In genomic region chr13:77583551-77583950, GRCh38 we compare ENCODE assay signal across 21 cellular contexts. TPM values are rescaled to one million over a fixed set of nuclear protein-coding genes. Genes with fewer than 3 reads are reported as not detected.
A peak's percentile ranks its signal among the peaks of the same experiment; 100 is the strongest.
DNase-seq lines count a peak whose midpoint lies in the region; ATAC-seq and TF ChIP-seq lines count a peak whose summit lies in the region.
"Had no signal": no experiment of that assay in that cellular context is flagged by ENCODE, and none has a peak within 500 bp of the region (broad histone marks: within the 10 kb centered on the region; RNA-seq: fewer than 3 reads in every experiment).

No MANE protein-coding gene starts in this region.

- no peak overlapping the region for H3K4me2 ChIP-seq in OCI-LY3 (ENCODE audit: low read length)
- H3K4me2 ChIP-seq in PC-9, result no peak overlapping the region

- intact Hi-C loops in right cardiac atrium (cut with DNase I), result no loop called here
- intact Hi-C loops in PC-9 (cut with micrococcal nuclease; ENCODE audit: unreplicated experiment), result no loop called here

- POLR2A ChIA-PET in PC-9 (lab: Charles Lee; ENCODE audit: unreplicated experiment), result no interaction called here

- TF ChIP-seq CTCF in OCI-LY3 (IDR thresholded peaks at IDR 0.05; ENCODE audit: low read depth, low read length), result no peak
- no peak for TF ChIP-seq CTCF in PC-9 (conservative IDR thresholded peaks at IDR 0.05)

- H3F3A ChIP-seq in PC-9 (ENCODE audit: insufficient read depth, low read depth), result no peaks in the 10 kb centered on the region

- no peaks in the 10 kb centered on the region for H3K9me3 Mint-ChIP-seq in activated CD8-positive, alpha-beta memory T cell treated with anti-CD3 and anti-CD28 coated beads, Interleukin-2, amount 10 ng/mL, durations not matched to agents 7 days and 5 days (ENCODE audit: low read depth)
- H3K9me3 Mint-ChIP-seq: memory B cell; stimulated activated naive CD8-positive, alpha-beta T cell treated with anti-CD3 and anti-CD28 coated beads, Interleukin-15, Interleukin-2, amounts not matched to agents 100 ng/mL and 50 ng/mL, for 24 hours had no signal

- H3K27me3 Mint-ChIP-seq in activated CD8-positive, alpha-beta memory T cell treated with anti-CD3 and anti-CD28 coated beads, Interleukin-2, amount 10 ng/mL, durations not matched to agents 7 days and 5 days, result peaks cover 11% of the 10 kb centered on the region

- H3K36me3 Mint-ChIP-seq in activated CD8-positive, alpha-beta memory T cell treated with anti-CD3 and anti-CD28 coated beads, Interleukin-2, amount 10 ng/mL, durations not matched to agents 7 days and 5 days, result no peaks in the 10 kb centered on the region
- H3K36me3 Mint-ChIP-seq: IgD-negative memory B cell; memory B cell; naive thymus-derived CD4-positive, alpha-beta T cell had no signal

- H3K4me1 Mint-ChIP-seq in activated CD8-positive, alpha-beta memory T cell treated with anti-CD3 and anti-CD28 coated beads, Interleukin-2, amount 10 ng/mL, durations not matched to agents 7 days and 5 days, result no peaks in the 10 kb centered on the region
- H3K4me1 Mint-ChIP-seq: memory B cell; naive thymus-derived CD4-positive, alpha-beta T cell had no signal

- no peak overlapping the region for H3K27ac ChIP-seq in OCI-LY3 (ENCODE audit: low read length)
- H3K27ac ChIP-seq in substantia nigra (ENCODE audit: low read depth, low read length, poor library complexity, severe bottlenecking), result peak overlapping the region; percentile 94
- H3K27ac ChIP-seq in right cardiac atrium (ENCODE audit: low read length), result no peak overlapping the region
- H3K27ac ChIP-seq in PC-9, result no peak overlapping the region
- H3K27ac ChIP-seq: ovary, sigmoid colon had no signal

- H3K4me3 ChIP-seq in OCI-LY3 (ENCODE audit: low read length) (no peak overlapping the region), right cardiac atrium (ENCODE audit: low read length) (no peak overlapping the region), PC-9 (no peak overlapping the region)
- H3K4me3 ChIP-seq: ovary, sigmoid colon had no signal

- H3K9ac ChIP-seq in OCI-LY3 (ENCODE audit: low read length), result no peak overlapping the region

- WGBS in right cardiac atrium, result 66% methylated on average over 2 of the region's 2 CpGs

- DNase-seq in substantia nigra (lab: John Stamatoyannopoulos, UW), result no peak
- DNase-seq in activated CD8-positive, alpha-beta memory T cell treated with anti-CD3 and anti-CD28 coated beads, Interleukin-2, amount 10 ng/mL, durations not matched to agents 7 days and 5 days, result no peak
- no peak for DNase-seq in right cardiac atrium
- DNase-seq in PC-9, result no peak
- DNase-seq: activated CD4-positive, alpha-beta T cell treated with anti-CD3 and anti-CD28 coated beads for 48 hours; activated CD8-positive, alpha-beta memory T cell treated with anti-CD3 and anti-CD28 coated beads, Interleukin-2, amount 50 U/mL, for 4 hours; activated naive CD4-positive, alpha-beta T cell treated with Interleukin-2 at 50 U/mL for 16 hours; COR-L47; EL; HFFc6; naive thymus-derived CD4-positive, alpha-beta T cell; NK-92 treated with Interleukin-12 subunit alpha and Interleukin-12 subunit beta, amount 100 ng/mL, for 24 hours; ovary; sigmoid colon had no signal

- H2AFZ ChIP-seq in OCI-LY3 (ENCODE audit: low read depth, low read length) (peak overlapping the region; percentile 56), PC-9 (no peak overlapping the region)

- CTCF ChIA-PET in activated CD8-positive, alpha-beta memory T cell treated with anti-CD3 and anti-CD28 coated beads, Interleukin-2, amount 10 ng/mL, durations not matched to agents 7 days and 5 days (lab: Charles Lee), result interaction anchor here (0.9 kb wide), 1 partner anchor 9 kb away, joined by 4 read pairs; no protein-coding TSS in a partner anchor
- CTCF ChIA-PET in PC-9 (lab: Charles Lee), result no interaction called here

- H3K27me3 ChIP-seq in OCI-LY3 (ENCODE audit: low read depth, low read length) (peaks cover 44% of the 10 kb centered on the region), right cardiac atrium (ENCODE audit: control insufficient read depth, insufficient read depth) (no peaks in the 10 kb centered on the region), PC-9 (ENCODE audit: insufficient read depth, low read depth) (no peaks in the 10 kb centered on the region)
- H3K27me3 ChIP-seq: ovary, sigmoid colon had no signal

- H3K4me3 Mint-ChIP-seq in activated CD8-positive, alpha-beta memory T cell treated with anti-CD3 and anti-CD28 coated beads, Interleukin-2, amount 10 ng/mL, durations not matched to agents 7 days and 5 days, result no peak overlapping the region
- H3K4me3 Mint-ChIP-seq: HFFc6; IgD-negative memory B cell; memory B cell; naive thymus-derived CD4-positive, alpha-beta T cell; stimulated activated naive CD8-positive, alpha-beta T cell treated with anti-CD3 and anti-CD28 coated beads, Interleukin-15, Interleukin-2, amounts not matched to agents 100 ng/mL and 50 ng/mL, for 24 hours had no signal

- no peaks in the 10 kb centered on the region; the same call in 1 of the 2 replicates for H3K9me2 ChIP-seq in PC-9 (ENCODE audit: insufficient read depth)

- H3K27ac Mint-ChIP-seq in activated CD8-positive, alpha-beta memory T cell treated with anti-CD3 and anti-CD28 coated beads, Interleukin-2, amount 10 ng/mL, durations not matched to agents 7 days and 5 days, result no peak overlapping the region
- H3K27ac Mint-ChIP-seq: HFFc6; IgD-negative memory B cell; memory B cell; naive thymus-derived CD4-positive, alpha-beta T cell; stimulated activated naive CD8-positive, alpha-beta T cell treated with anti-CD3 and anti-CD28 coated beads, Interleukin-15, Interleukin-2, amounts not matched to agents 100 ng/mL and 50 ng/mL, for 24 hours had no signal

- H3K9me3 ChIP-seq in OCI-LY3 (ENCODE audit: insufficient read depth, low read length), result no peaks in the 10 kb centered on the region
- no peaks in the 10 kb centered on the region for H3K9me3 ChIP-seq in right cardiac atrium (ENCODE audit: control insufficient read depth, low read length)
- H3K9me3 ChIP-seq in PC-9 (ENCODE audit: insufficient read depth, low read depth), result no peaks in the 10 kb centered on the region
- H3K9me3 ChIP-seq: ovary, sigmoid colon had no signal

- BruUV-seq in PC-9 (replicated peaks; lab: Mats Ljungman, UMichigan), result no TSS peak

- H4K20me1 ChIP-seq in OCI-LY3 (ENCODE audit: insufficient read depth, low read length), result no peaks in the 10 kb centered on the region
- no peaks in the 10 kb centered on the region for H4K20me1 ChIP-seq in PC-9 (ENCODE audit: insufficient read depth)

- no peaks in the 10 kb centered on the region for H3K79me2 ChIP-seq in OCI-LY3 (ENCODE audit: low read length)
- no peaks in the 10 kb centered on the region for H3K79me2 ChIP-seq in PC-9 (ENCODE audit: low read depth)

- H3K36me3 ChIP-seq in OCI-LY3 (replicated peaks; ENCODE audit: low read depth, low read length) (no peaks in the 10 kb centered on the region), PC-9 (ENCODE audit: low read depth) (peaks cover 5% of the 10 kb centered on the region; the same call in 1 of the 2 replicates)
- H3K36me3 ChIP-seq: ovary, sigmoid colon had no signal

- H3K4me1 ChIP-seq in OCI-LY3 (ENCODE audit: low read length) (no peaks in the 10 kb centered on the region), right cardiac atrium (ENCODE audit: control insufficient read depth, insufficient read depth, low read length) (no peaks in the 10 kb centered on the region), PC-9 (replicated peaks; ENCODE audit: insufficient read depth) (no peaks in the 10 kb centered on the region)
- H3K4me1 ChIP-seq: sigmoid colon had no signal

- ATAC-seq in GM18907 (IDR thresholded peaks at IDR 0.05; ENCODE audit: unreplicated experiment), result peak; percentile 80
- peak; percentile 57 for ATAC-seq in GM21825 (IDR thresholded peaks at IDR 0.05; ENCODE audit: unreplicated experiment)
- ATAC-seq in activated CD8-positive, alpha-beta memory T cell treated with anti-CD3 and anti-CD28 coated beads, Interleukin-2, amount 10 ng/mL, durations not matched to agents 7 days and 5 days, result no peak
- ATAC-seq in right cardiac atrium, result no peak
- ATAC-seq in GM19452 (IDR thresholded peaks at IDR 0.05; ENCODE audit: unreplicated experiment), result no peak
- ATAC-seq: naive thymus-derived CD4-positive, alpha-beta T cell had no signal

RNA-seq across cellular contexts. Expression of gene SCEL, which starts 48.0 kb away (rescaled TPM):
- not detected for total RNA-seq in activated CD8-positive, alpha-beta memory T cell treated with anti-CD3 and anti-CD28 coated beads, Interleukin-2, amount 10 ng/mL, durations not matched to agents 7 days and 5 days
- total RNA-seq in right cardiac atrium, result not detected
- polyA plus RNA-seq in right cardiac atrium, result 0.05 TPM
- 19.5 and 32.5 TPM in 2 replicates for total RNA-seq in PC-9 (2021)
- total RNA-seq: HFFc6; naive thymus-derived CD4-positive, alpha-beta T cell; ovary; sigmoid colon had no signal
- polyA plus RNA-seq: IgD-negative memory B cell; naive thymus-derived CD4-positive, alpha-beta T cell had no signal

Comparison
In these comparisons a context has a peak if more than half of its experiments do, and no peak if none do; other contexts are left out.
1. ATAC-seq: peak in GM18907 (single experiment) and GM21825 (single experiment); none in activated CD8-positive, alpha-beta memory T cell treated with anti-CD3 and anti-CD28 coated beads, Interleukin-2, amount 10 ng/mL, durations not matched to agents 7 days and 5 days (single experiment), right cardiac atrium (0 of 2) and GM19452 (single experiment).
2. RNA of gene SCEL, which starts 48.0 kb away (total RNA-seq): 19.5 to 32.5 TPM in PC-9; not detected in activated CD8-positive, alpha-beta memory T cell treated with anti-CD3 and anti-CD28 coated beads, Interleukin-2, amount 10 ng/mL, durations not matched to agents 7 days and 5 days and not detected in right cardiac atrium; every median in the first group is over 10 times any median in the second.